ENCODE assay signal across 29 cellular contexts in genomic region chr4:83767017-83767541, GRCh38.
"Had no signal": no experiment of that assay in that cellular context is flagged by ENCODE, and none has a peak within 500 bp of the region (broad histone marks: within the 10 kb centered on the region; RNA-seq: fewer than 3 reads in every experiment).

No MANE protein-coding gene starts in this region.

- H3K27me3 ChIP-seq: adrenal gland, body of pancreas, esophagus muscularis mucosa, gastrocnemius medialis had no signal

- DNase-seq: activated CD4-positive, alpha-beta memory T cell treated with anti-CD3 and anti-CD28 coated beads for 36 hours; activated CD4-positive, alpha-beta T cell treated with anti-CD3 and anti-CD28 coated beads for 36 hours; activated CD4-positive, alpha-beta T cell treated with anti-CD3 and anti-CD28 coated beads, Interleukin-2, amount 10 ng/mL, durations not matched to agents 24 days and 14 days; activated CD4-positive, CD25-positive, alpha-beta regulatory T cell; activated CD4-positive, CD25-positive, alpha-beta regulatory T cell treated with anti-CD3 and anti-CD28 coated beads, Interleukin-2, amount 50 U/mL, for 72 hours; activated CD8-positive, alpha-beta memory T cell treated with anti-CD3 and anti-CD28 coated beads, Interleukin-2, amount 10 ng/mL, durations not matched to agents 7 days and 5 days; activated CD8-positive, alpha-beta memory T cell treated with anti-CD3 and anti-CD28 coated beads, Interleukin-2, amount 50 U/mL, for 4 hours; activated CD8-positive, alpha-beta T cell treated with anti-CD3 and anti-CD28 coated beads, Interleukin-2, amount 10 ng/mL, durations not matched to agents 7 days and 5 days; activated effector memory CD4-positive, alpha-beta T cell treated with anti-CD3 and anti-CD28 coated beads, Interleukin-2, amount 50 U/mL, for 16 hours; activated naive CD4-positive, alpha-beta T cell treated with anti-CD3 and anti-CD28 coated beads for 36 hours; activated naive CD8-positive, alpha-beta T cell treated with anti-CD3 and anti-CD28 coated beads for 36 hours; activated naive CD8-positive, alpha-beta T cell treated with anti-CD3 and anti-CD28 coated beads, Interleukin-2, amount 50 U/mL, for 24 hours; activated T-cell treated with anti-CD3 and anti-CD28 coated beads, Interleukin-2, amount 50 U/mL, for 1 hour; activated T-cell treated with anti-CD3 and anti-CD28 coated beads, Interleukin-2, amount 50 U/mL, for 48 hours; adrenal gland; amygdala; aorta; body of pancreas; caudate nucleus; cortex of kidney; dermis blood vessel endothelial cell; effector CD4-positive, alpha-beta T cell; effector memory CD8-positive, alpha-beta T cell; erythroblast; foreskin keratinocyte; gastrocnemius medialis; glutamatergic neuron; heart left ventricle had no signal

- H3K9me3 ChIP-seq: adrenal gland, body of pancreas, esophagus muscularis mucosa, gastrocnemius medialis, heart left ventricle had no signal

- H3K27ac ChIP-seq: adrenal gland, body of pancreas, esophagus muscularis mucosa, foreskin keratinocyte, gastrocnemius medialis, heart left ventricle had no signal

- H3K36me3 ChIP-seq: adrenal gland, esophagus muscularis mucosa, gastrocnemius medialis, heart left ventricle had no signal

- H3K4me3 ChIP-seq: adrenal gland, body of pancreas, esophagus muscularis mucosa, gastrocnemius medialis, heart left ventricle had no signal
